ENCODE assay signal across 11 cellular contexts in the genomic region with DNA sequence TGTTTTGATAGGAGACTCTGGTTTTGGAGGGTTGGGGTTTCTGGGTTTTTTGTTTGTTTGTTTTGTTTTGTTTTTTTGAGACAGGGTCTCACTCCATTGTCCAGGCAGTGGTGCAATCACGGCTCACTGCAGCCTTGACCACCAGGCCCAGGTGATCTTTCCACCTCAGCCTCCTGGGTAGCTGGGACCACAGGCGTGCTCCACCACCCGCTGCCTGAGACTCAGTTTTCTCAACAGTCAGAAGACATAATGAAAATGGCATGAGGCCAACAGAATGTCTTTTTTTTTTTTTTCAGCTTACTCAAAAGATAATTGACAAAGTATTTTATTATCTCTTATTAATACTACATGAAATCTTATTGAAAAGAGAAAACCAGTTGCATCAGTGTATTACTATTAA.
"Had no signal": no experiment of that assay in that cellular context is flagged by ENCODE, and none has a peak within 500 bp of the region (broad histone marks: within the 10 kb centered on the region; RNA-seq: fewer than 3 reads in every experiment).

No MANE protein-coding gene starts in this region.

- H3K27ac ChIP-seq: dorsolateral prefrontal cortex, esophagus squamous epithelium, SJSA1 had no signal

- H3K9me3 Mint-ChIP-seq: brain, memory B cell had no signal

- H3K4me3 Mint-ChIP-seq: brain, memory B cell had no signal

- H3K4me1 Mint-ChIP-seq: brain had no signal

- H3K27me3 ChIP-seq: dorsolateral prefrontal cortex, esophagus squamous epithelium, SJSA1 had no signal

- DNase-seq: amygdala, cerebellar nuclear complex, esophagus squamous epithelium, foreskin fibroblast, substantia nigra, T1000, trophoblast cell had no signal

- H3K4me1 ChIP-seq: esophagus squamous epithelium, SJSA1 had no signal

- H3K9me3 ChIP-seq: esophagus squamous epithelium, SJSA1 had no signal

- H3K4me3 ChIP-seq: dorsolateral prefrontal cortex, esophagus squamous epithelium, SJSA1 had no signal

- H3K27me3 Mint-ChIP-seq: memory B cell had no signal

- H3K27ac Mint-ChIP-seq: memory B cell had no signal
